1 cellular context compared by ENCODE assay signal in the genomic region with DNA sequence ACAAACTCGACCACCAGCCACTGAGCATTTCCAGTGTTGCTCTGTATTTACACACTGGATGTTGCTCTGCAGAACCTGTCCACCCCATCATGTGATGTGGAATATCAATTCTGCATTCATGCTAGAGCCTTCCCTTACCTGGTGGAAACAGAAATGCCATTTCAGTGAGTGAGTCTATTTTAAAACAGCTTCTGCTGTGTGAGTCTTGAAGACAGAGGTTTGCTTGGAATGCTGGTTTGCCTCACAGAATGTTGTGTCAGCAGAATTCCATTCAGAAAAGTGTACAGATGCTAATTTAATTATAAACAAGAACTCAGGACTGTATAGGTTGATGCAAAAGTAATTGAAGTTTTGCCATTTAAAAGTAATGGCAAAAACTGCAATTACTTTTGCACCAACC.
TF ChIP-seq lines count a peak whose summit lies in the region.

No MANE protein-coding gene starts in this region.

TF ChIP-seq in IMR-90, 13 proteins besides CTCF, POLR2A, EP300 and RAD21:
- TF ChIP-seq BHLHE40 (IDR thresholded peaks at IDR 0.05; ENCODE audit: low read depth, low read length) (no peak), RCOR1 (IDR thresholded peaks at IDR 0.05; ENCODE audit: insufficient replicate concordance, low read length) (no peak), CEBPB (IDR thresholded peaks at IDR 0.05; ENCODE audit: low read depth, low read length) (no peak), FOS (IDR thresholded peaks at IDR 0.05; ENCODE audit: low read depth, low read length) (no peak), MAFK (IDR thresholded peaks at IDR 0.05; ENCODE audit: low read depth, low read length) (peak; percentile 98)
